Comparison of ENCODE assay signal across 9 cellular contexts in genomic region chr11:132158091-132158490, GRCh38.
DNase-seq lines count a peak whose midpoint lies in the region; FAIRE-seq and TF ChIP-seq lines count a peak whose summit lies in the region.
"Had no signal": no experiment of that assay in that cellular context is flagged by ENCODE, and none has a peak within 500 bp of the region (broad histone marks: within the 10 kb centered on the region; RNA-seq: fewer than 3 reads in every experiment).

No MANE protein-coding gene starts in this region.

- WGBS in small intestine, 3 donors = 76 to 88% (median 85%) methylated on average over 3 of the region's 3 CpGs
- WGBS in tibial nerve, 2 donors = 92 to 95% methylated on average over 3 of the region's 3 CpGs

- FAIRE-seq in small intestine (lab: Jason Lieb, UNC) = no peak

- H3K27ac ChIP-seq in small intestine (ENCODE audit: low read depth in 1 of 2, low read length in 1 of 2) = no peak overlapping the region
- H3K27ac ChIP-seq in tibial nerve = no peak overlapping the region
- H3K27ac ChIP-seq in tibial artery = no peak overlapping the region

- H3K4me1 Mint-ChIP-seq in activated CD4-positive, alpha-beta memory T cell treated with anti-CD3 and anti-CD28 coated beads for 36 hours (ENCODE audit: low read depth) = no peaks in the 10 kb centered on the region
- H3K4me1 Mint-ChIP-seq in activated CD4-positive, alpha-beta memory T cell treated with anti-CD3 and anti-CD28 coated beads, Interleukin-2, amount 10 ng/mL, durations not matched to agents 7 days and 5 days = no peaks in the 10 kb centered on the region
- peaks cover 11% of the 10 kb centered on the region for H3K4me1 Mint-ChIP-seq in chondrocyte (ENCODE audit: low read depth)

- intact Hi-C loops in activated CD4-positive, alpha-beta memory T cell treated with anti-CD3 and anti-CD28 coated beads for 36 hours (cut with micrococcal nuclease) = no loop called here
- intact Hi-C loops in tibial artery (cut with DNase I; ENCODE audit: low total_unique reads) = no loop called here

- H3K4me1 ChIP-seq in small intestine (ENCODE audit: control insufficient read depth in 2 of 2, insufficient read depth in 1 of 2, low read depth in 1 of 2, low read length in 1 of 2) (no peaks in the 10 kb centered on the region), tibial nerve (no peaks in the 10 kb centered on the region), tibial artery (no peaks in the 10 kb centered on the region)

- H3K27me3 ChIP-seq in small intestine (ENCODE audit: control insufficient read depth in 2 of 2, insufficient read depth in 2 of 2, low read length in 2 of 2) = no peaks in the 10 kb centered on the region
- H3K27me3 ChIP-seq in tibial nerve = no peaks in the 10 kb centered on the region
- no peaks in the 10 kb centered on the region for H3K27me3 ChIP-seq in tibial artery

- no peaks in the 10 kb centered on the region for H3K27me3 Mint-ChIP-seq in activated CD4-positive, alpha-beta memory T cell treated with anti-CD3 and anti-CD28 coated beads for 36 hours
- no peaks in the 10 kb centered on the region for H3K27me3 Mint-ChIP-seq in activated CD4-positive, alpha-beta memory T cell treated with anti-CD3 and anti-CD28 coated beads, Interleukin-2, amount 10 ng/mL, durations not matched to agents 7 days and 5 days
- no peaks in the 10 kb centered on the region for H3K27me3 Mint-ChIP-seq in chondrocyte (ENCODE audit: low read depth)

- H3K27ac Mint-ChIP-seq in activated CD4-positive, alpha-beta memory T cell treated with anti-CD3 and anti-CD28 coated beads for 36 hours = no peak overlapping the region
- no peak overlapping the region for H3K27ac Mint-ChIP-seq in activated CD4-positive, alpha-beta memory T cell treated with anti-CD3 and anti-CD28 coated beads, Interleukin-2, amount 10 ng/mL, durations not matched to agents 7 days and 5 days
- H3K27ac Mint-ChIP-seq in chondrocyte (ENCODE audit: unreplicated experiment) = no peak overlapping the region
- H3K27ac Mint-ChIP-seq: CD8-positive, alpha-beta T cell had no signal

- TF ChIP-seq EP300 in tibial nerve (IDR thresholded peaks at IDR 0.05) = no peak

- no peaks in the 10 kb centered on the region for H3K9me3 Mint-ChIP-seq in activated CD4-positive, alpha-beta memory T cell treated with anti-CD3 and anti-CD28 coated beads for 36 hours
- H3K9me3 Mint-ChIP-seq in activated CD4-positive, alpha-beta memory T cell treated with anti-CD3 and anti-CD28 coated beads, Interleukin-2, amount 10 ng/mL, durations not matched to agents 7 days and 5 days = peaks cover 3% of the 10 kb centered on the region
- H3K9me3 Mint-ChIP-seq in chondrocyte (ENCODE audit: low read depth) = no peaks in the 10 kb centered on the region
- H3K9me3 Mint-ChIP-seq: CD8-positive, alpha-beta T cell had no signal

- TF ChIP-seq POLR2A in tibial nerve (IDR thresholded peaks at IDR 0.05) = no peak

- no peak overlapping the region for H3K4me3 Mint-ChIP-seq in activated CD4-positive, alpha-beta memory T cell treated with anti-CD3 and anti-CD28 coated beads for 36 hours
- H3K4me3 Mint-ChIP-seq in activated CD4-positive, alpha-beta memory T cell treated with anti-CD3 and anti-CD28 coated beads, Interleukin-2, amount 10 ng/mL, durations not matched to agents 7 days and 5 days = no peak overlapping the region
- no peak overlapping the region for H3K4me3 Mint-ChIP-seq in chondrocyte (ENCODE audit: unreplicated experiment)
- H3K4me3 Mint-ChIP-seq: CD8-positive, alpha-beta T cell had no signal

- H3K4me3 ChIP-seq in small intestine (ENCODE audit: low read depth in 1 of 2, low read length in 2 of 2) (no peak overlapping the region), tibial nerve (no peak overlapping the region), tibial artery (no peak overlapping the region)

- CTCF ChIA-PET in activated CD4-positive, alpha-beta memory T cell treated with anti-CD3 and anti-CD28 coated beads for 36 hours (lab: Charles Lee) = no interaction called here
- CTCF ChIA-PET in activated CD4-positive, alpha-beta memory T cell treated with anti-CD3 and anti-CD28 coated beads, Interleukin-2, amount 10 ng/mL, durations not matched to agents 7 days and 5 days (lab: Charles Lee) = no interaction called here

- peak; percentile 11 for DNase-seq in activated CD4-positive, alpha-beta memory T cell treated with anti-CD3 and anti-CD28 coated beads for 36 hours
- DNase-seq in activated CD4-positive, alpha-beta memory T cell treated with anti-CD3 and anti-CD28 coated beads, Interleukin-2, amount 10 ng/mL, durations not matched to agents 7 days and 5 days = no peak
- DNase-seq in NCI-H345 treated with DMSO at 0.1 percent for 48 hours (lab: John Stamatoyannopoulos, UW; ENCODE audit: unreplicated experiment) (peak; percentile 22), chondrocyte (ENCODE audit: low spot score) (no peak), small intestine (peak; percentile 38), anterior cingulate cortex (lab: John Stamatoyannopoulos, UW) (no peak), tibial nerve (ENCODE audit: low spot score in 2 of 2) (no peak), tibial artery (no peak)
- DNase-seq: CD8-positive, alpha-beta T cell had no signal

- H3K36me3 ChIP-seq in small intestine (ENCODE audit: control insufficient read depth in 2 of 2, insufficient read depth in 2 of 2, low read length in 2 of 2) = no peaks in the 10 kb centered on the region
- no peaks in the 10 kb centered on the region for H3K36me3 ChIP-seq in tibial nerve
- H3K36me3 ChIP-seq in tibial artery = no peaks in the 10 kb centered on the region

- H3K9me3 ChIP-seq in small intestine (ENCODE audit: control insufficient read depth, low read depth) (no peaks in the 10 kb centered on the region), tibial nerve (no peaks in the 10 kb centered on the region), tibial artery (no peaks in the 10 kb centered on the region)

- POLR2A ChIA-PET in activated CD4-positive, alpha-beta memory T cell treated with anti-CD3 and anti-CD28 coated beads for 36 hours (lab: Charles Lee) = no interaction called here
- POLR2A ChIA-PET in activated CD4-positive, alpha-beta memory T cell treated with anti-CD3 and anti-CD28 coated beads, Interleukin-2, amount 10 ng/mL, durations not matched to agents 7 days and 5 days (lab: Charles Lee) = no interaction called here

- TF ChIP-seq CTCF in chondrocyte (IDR thresholded peaks at IDR 0.05) (peak; percentile 63), tibial nerve (IDR thresholded peaks at IDR 0.05) (peak in 1 of 5 experiments; percentile 11), tibial artery (IDR thresholded peaks at IDR 0.05) (no peak)

- H3K36me3 Mint-ChIP-seq in activated CD4-positive, alpha-beta memory T cell treated with anti-CD3 and anti-CD28 coated beads for 36 hours = no peaks in the 10 kb centered on the region
- H3K36me3 Mint-ChIP-seq in activated CD4-positive, alpha-beta memory T cell treated with anti-CD3 and anti-CD28 coated beads, Interleukin-2, amount 10 ng/mL, durations not matched to agents 7 days and 5 days (ENCODE audit: low read depth) = no peaks in the 10 kb centered on the region
- peaks cover 3% of the 10 kb centered on the region for H3K36me3 Mint-ChIP-seq in chondrocyte (ENCODE audit: low read depth)
- H3K36me3 Mint-ChIP-seq: CD8-positive, alpha-beta T cell had no signal

Comparison
In these comparisons a context has a peak if more than half of its experiments do, and no peak if none do; other contexts are left out.
1. DNase-seq: peak in activated CD4-positive, alpha-beta memory T cell treated with anti-CD3 and anti-CD28 coated beads for 36 hours (single experiment), NCI-H345 treated with DMSO at 0.1 percent for 48 hours (single experiment) and small intestine (single experiment); none in activated CD4-positive, alpha-beta memory T cell treated with anti-CD3 and anti-CD28 coated beads, Interleukin-2, amount 10 ng/mL, durations not matched to agents 7 days and 5 days (single experiment), chondrocyte (single experiment), anterior cingulate cortex (0 of 58), tibial nerve (0 of 2) and tibial artery (0 of 2).